Comparison of ENCODE assay signal across 8 cellular contexts in the genomic region with DNA sequence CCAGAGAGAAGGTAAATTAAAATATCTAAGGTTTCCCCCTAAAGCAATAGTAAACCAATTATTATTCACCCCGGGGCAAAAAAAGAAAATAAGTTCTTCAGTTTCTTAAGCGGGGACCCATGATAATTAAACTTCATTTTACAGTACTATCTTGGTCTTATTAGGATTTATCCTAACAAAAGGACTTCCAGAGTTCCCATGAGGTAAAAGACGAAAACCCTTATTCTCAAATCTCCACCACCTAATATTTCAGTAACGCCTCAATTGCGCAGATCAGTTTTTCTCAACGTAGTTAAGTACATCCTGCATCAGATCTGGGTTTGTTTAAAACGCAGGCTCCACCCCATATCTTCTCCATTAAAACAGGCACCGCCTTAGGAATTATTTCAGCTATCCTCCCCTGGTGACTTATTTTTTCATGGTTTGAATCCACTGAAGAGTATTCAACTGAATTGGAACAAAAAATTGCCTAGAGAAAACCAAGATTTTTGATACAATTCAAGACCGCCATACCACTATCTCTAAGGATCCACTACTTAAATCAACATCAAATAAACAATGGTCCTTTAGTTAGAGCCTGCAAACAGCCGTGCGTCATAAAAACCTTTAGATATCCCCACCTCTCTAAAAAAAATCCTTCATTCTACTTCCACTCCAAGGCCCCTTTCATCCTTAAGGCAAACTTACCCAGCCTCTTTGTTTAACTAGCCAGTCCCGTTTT. TPM values are rescaled to one million over a fixed set of nuclear protein-coding genes. Genes with fewer than 3 reads are reported as not detected.
DNase-seq lines count a peak whose midpoint lies in the region; ATAC-seq and TF ChIP-seq lines count a peak whose summit lies in the region.

No MANE protein-coding gene starts in this region.

- CTCF ChIA-PET in T-cell (lab: Charles Lee) = interaction anchor here (1.3 to 12.6 kb wide), 5 partner anchors 14 to 52 kb away, joined by 3 to 170 read pairs (median 4); a partner anchor contains a TSS

- ATAC-seq in activated T-cell treated with anti-CD3 and anti-CD28 coated beads, Interleukin-2, amount 50 U/mL, for 4 hours = no peak
- peak in 2 of 4 experiments; percentile 16 to 34 for ATAC-seq in T-cell (replicated peaks in 1 of 4)

- H3K27ac ChIP-seq in fibroblast of lung (ENCODE audit: insufficient read depth, low read length) = peak overlapping the region; percentile 100

- H3K4me3 Mint-ChIP-seq in activated T-cell treated with anti-CD3 and anti-CD28 coated beads, Interleukin-2, amount 50 U/mL, for 4 hours = peak overlapping the region; percentile 97
- H3K4me3 Mint-ChIP-seq in T-cell = peak overlapping the region; percentile 95 to 100 (median 99)

- peaks cover 69% of the 10 kb centered on the region for H3K79me2 ChIP-seq in fibroblast of lung (ENCODE audit: control insufficient read depth, insufficient read depth, low read length)

- peaks cover 26% of the 10 kb centered on the region for H3K36me3 ChIP-seq in fibroblast of lung (ENCODE audit: control insufficient read depth, insufficient read depth, low read length)

- peaks cover 21% of the 10 kb centered on the region for H4K20me1 ChIP-seq in fibroblast of lung (ENCODE audit: control insufficient read depth, extremely low read depth, insufficient read depth, low read length)

- H3K9me3 Mint-ChIP-seq in activated T-cell treated with anti-CD3 and anti-CD28 coated beads, Interleukin-2, amount 50 U/mL, for 4 hours = no peaks in the 10 kb centered on the region
- no peaks in the 10 kb centered on the region for H3K9me3 Mint-ChIP-seq in T-cell

- no peaks in the 10 kb centered on the region for H3K9me3 ChIP-seq in fibroblast of lung (ENCODE audit: control insufficient read depth, insufficient read depth, low read depth, low read length)

- peak overlapping the region; percentile 100 for H3K9ac ChIP-seq in fibroblast of lung (ENCODE audit: insufficient read depth, low read length)

- peaks cover 41% of the 10 kb centered on the region for H3K4me1 Mint-ChIP-seq in activated T-cell treated with anti-CD3 and anti-CD28 coated beads, Interleukin-2, amount 50 U/mL, for 4 hours (ENCODE audit: low read depth)
- peaks cover 45 to 52% (median 48%) of the 10 kb centered on the region in 3 donors for H3K4me1 Mint-ChIP-seq in T-cell

- peaks cover 60% of the 10 kb centered on the region for H3K36me3 Mint-ChIP-seq in activated T-cell treated with anti-CD3 and anti-CD28 coated beads, Interleukin-2, amount 50 U/mL, for 4 hours (ENCODE audit: insufficient read depth)
- H3K36me3 Mint-ChIP-seq in T-cell = peaks cover 64% of the 10 kb centered on the region

- peaks cover 13% of the 10 kb centered on the region for H3K4me1 ChIP-seq in fibroblast of lung (ENCODE audit: control insufficient read depth, extremely low read depth, insufficient read depth, low read length)

- H3K4me2 ChIP-seq in fibroblast of lung (ENCODE audit: extremely low read depth, insufficient read depth, low read length) = peak overlapping the region; percentile 72

- H2AFZ ChIP-seq in fibroblast of lung (ENCODE audit: low read length) = no peak overlapping the region

- no peaks in the 10 kb centered on the region for H3K27me3 Mint-ChIP-seq in activated T-cell treated with anti-CD3 and anti-CD28 coated beads, Interleukin-2, amount 50 U/mL, for 4 hours (ENCODE audit: low read depth)
- no peaks in the 10 kb centered on the region for H3K27me3 Mint-ChIP-seq in T-cell

- TF ChIP-seq CTCF in fibroblast of lung (conservative IDR thresholded peaks at IDR 0.05 in 1 of 2, IDR thresholded peaks at IDR 0.05 in 1 of 2; ENCODE audit: low read depth in 1 of 2, low read length in 2 of 2) (no peak), retinal pigment epithelial cell (conservative IDR thresholded peaks at IDR 0.05; ENCODE audit: low read depth, low read length) (no peak)

- peak overlapping the region; percentile 90 to 100 (median 94) for H3K4me3 ChIP-seq in fibroblast of lung (replicated peaks in 1 of 4; ENCODE audit: control extremely low read depth in 1 of 4, insufficient read depth in 1 of 4, low read depth in 3 of 4, low read length in 4 of 4)
- peak overlapping the region; percentile 92 for H3K4me3 ChIP-seq in retinal pigment epithelial cell (ENCODE audit: low read length)

- peak overlapping the region; percentile 96 to 98 for H3K27ac Mint-ChIP-seq in T-cell

- DNase-seq in activated T-cell treated with anti-CD3 and anti-CD28 coated beads, Interleukin-2, amount 50 U/mL, for 4 hours = no peak
- DNase-seq in activated T-cell treated with anti-CD3 and anti-CD28 coated beads, Interleukin-2, amount 50 U/mL, for 48 hours = no peak
- DNase-seq in T-cell = peak in 14 of 34 experiments; percentile 27 to 58 (median 40)
- peak; percentile 34 to 78 for DNase-seq in fibroblast of lung (ENCODE audit: low read depth in 2 of 2)
- DNase-seq in retinal pigment epithelial cell (ENCODE audit: low read depth) = no peak
- no peak for DNase-seq in NCI-H226
- no peak for DNase-seq in inferior parietal cortex (ENCODE audit: extremely low spot score)
- DNase-seq in effector CD8-positive, alpha-beta T cell (lab: John Stamatoyannopoulos, UW) = no peak

- no peaks in the 10 kb centered on the region for H3K27me3 ChIP-seq in fibroblast of lung (ENCODE audit: control insufficient read depth, insufficient read depth, low read length)

- POLR2A ChIA-PET in T-cell (lab: Charles Lee) = interaction anchor here (0.6 to 11.0 kb wide), 13 partner anchors 10 to 691 kb away, joined by 3 to 255 read pairs (median 5); a partner anchor contains a TSS

RNA-seq across cellular contexts. Expression of a gene that starts 1.7 kb away (rescaled TPM):
- 100 to 1,000 TPM; 228 to 237 (median 236) TPM for total RNA-seq in activated T-cell treated with anti-CD3 and anti-CD28 coated beads, Interleukin-2, amount 50 U/mL, for 4 hours
- total RNA-seq in T-cell (100 to 1,000 TPM; 478 to 731 (median 517) TPM), fibroblast of lung (232 and 233 TPM in 2 replicates)
- polyA plus RNA-seq in fibroblast of lung = 108 and 136 TPM in 2 replicates
- polyA plus RNA-seq in fibroblast of lung (2012) = 105 and 138 TPM in 2 replicates
- polyA minus RNA-seq in fibroblast of lung (ENCODE audit: low replicate concordance) = 24.4 and 91.5 TPM in 2 replicates

RNA-seq across cellular contexts. Expression of a gene that starts 28.5 kb away (rescaled TPM):
- under 1 TPM; 0.19 to 0.34 (median 0.33) TPM for total RNA-seq in activated T-cell treated with anti-CD3 and anti-CD28 coated beads, Interleukin-2, amount 50 U/mL, for 4 hours
- total RNA-seq in T-cell (under 1 TPM; 0.26 to 0.66 (median 0.49) TPM), fibroblast of lung (6.4 and 13.0 TPM in 2 replicates)
- polyA plus RNA-seq in fibroblast of lung = 7.3 and 19.8 TPM in 2 replicates
- 12.6 and 25.9 TPM in 2 replicates for polyA plus RNA-seq in fibroblast of lung (2012)
- polyA minus RNA-seq in fibroblast of lung (ENCODE audit: low replicate concordance) = 16.6 and 30.2 TPM in 2 replicates

RNA-seq across cellular contexts. Expression of a gene that starts 51.7 kb away (rescaled TPM):
- total RNA-seq in activated T-cell treated with anti-CD3 and anti-CD28 coated beads, Interleukin-2, amount 50 U/mL, for 4 hours = 100 to 1,000 TPM; 221 to 224 (median 223) TPM
- total RNA-seq in T-cell (100 to 1,000 TPM; 108 to 158 (median 110) TPM), fibroblast of lung (53.7 and 78.1 TPM in 2 replicates)
- polyA plus RNA-seq in fibroblast of lung = 112 and 184 TPM in 2 replicates
- 86.2 and 127 TPM in 2 replicates for polyA plus RNA-seq in fibroblast of lung (2012)
- polyA minus RNA-seq in fibroblast of lung (ENCODE audit: low replicate concordance) = 23.7 and 26.6 TPM in 2 replicates

Comparison
In these comparisons a context has a peak if more than half of its experiments do, and no peak if none do; other contexts are left out.
1. DNase-seq: peak in fibroblast of lung (2 of 2); none in activated T-cell treated with anti-CD3 and anti-CD28 coated beads, Interleukin-2, amount 50 U/mL, for 4 hours (single experiment), activated T-cell treated with anti-CD3 and anti-CD28 coated beads, Interleukin-2, amount 50 U/mL, for 48 hours (0 of 2), retinal pigment epithelial cell (single experiment), NCI-H226 (single experiment), inferior parietal cortex (single experiment) and effector CD8-positive, alpha-beta T cell (single experiment).